ENCODE assay signal across 8 cellular contexts in the genomic region with DNA sequence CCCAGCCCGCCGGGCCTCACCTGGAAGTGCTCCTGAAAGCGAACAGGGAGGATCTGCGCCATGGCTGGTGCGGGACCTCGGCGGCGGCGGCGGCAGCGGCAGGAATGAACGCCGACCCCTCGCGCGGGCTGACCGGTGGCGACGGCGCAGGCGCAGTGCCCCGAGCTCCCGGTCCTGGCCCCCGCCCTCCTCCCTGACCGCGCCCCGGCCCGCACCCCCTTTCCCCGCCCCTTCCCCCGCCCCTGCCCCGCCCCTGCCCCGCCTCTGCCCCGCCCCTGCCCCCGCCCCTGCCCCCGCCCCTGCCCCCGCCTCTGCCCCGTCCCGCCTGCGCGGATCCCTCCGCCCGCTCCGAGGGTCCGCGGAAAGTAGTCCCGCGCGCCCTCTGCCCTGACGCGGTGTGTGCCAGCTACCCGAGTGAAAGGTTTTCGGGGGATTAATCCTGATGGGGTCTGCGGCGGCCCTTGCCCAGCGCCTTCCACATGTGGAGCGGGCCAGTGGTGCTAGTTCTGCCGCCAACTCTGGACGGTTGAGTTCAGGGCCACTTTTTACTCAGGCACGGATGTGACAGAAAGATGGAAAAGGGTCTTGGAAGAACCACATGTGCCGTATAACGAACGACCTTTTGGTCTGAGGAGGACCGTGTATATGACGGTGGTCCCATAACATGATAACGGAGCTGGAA.
DNase-seq lines count a peak whose midpoint lies in the region; ATAC-seq, FAIRE-seq and TF ChIP-seq lines count a peak whose summit lies in the region.

Gene CLTCL1, minus strand, starts transcription at position 140 of the 682 bp plus-strand sequence. Its CDS starts 78 bp downstream, at position 62.

- DNase-seq in NCI-H187 (lab: John Stamatoyannopoulos, UW) = peak; percentile 39 to 67
- no peak for DNase-seq in NCI-H187 treated with DMSO at 0.1 percent for 48 hours (lab: John Stamatoyannopoulos, UW)
- peak; percentile 40 for DNase-seq in RCC 7860 (ENCODE audit: low spot score)
- peak; percentile 65 for DNase-seq in activated T-helper 9 cell treated with anti-CD3 and anti-CD28 coated beads, Interleukin-2, amount 50 U/mL, for 16 hours (ENCODE audit: low read depth)
- DNase-seq in fibroblast of the conjunctiva (ENCODE audit: low read depth) = peak; percentile 49
- DNase-seq in stimulated activated naive CD4-positive, alpha-beta T cell treated with Interleukin-2 at 50 U/mL for 16 hours (lab: John Stamatoyannopoulos, UW) = peak; percentile 66

- H3K36me3 Mint-ChIP-seq in nephron (ENCODE audit: low read depth) = no peaks in the 10 kb centered on the region

- H3K9me3 Mint-ChIP-seq in nephron = no peaks in the 10 kb centered on the region

- peak within 1 kb of the TSS; percentile 77 to 89 (median 88) for H3K27ac Mint-ChIP-seq in nephron

- ATAC-seq in HG03432 (IDR thresholded peaks at IDR 0.05; ENCODE audit: unreplicated experiment) = peak; percentile 59

- peak within 1 kb of the TSS; percentile 97 to 99 (median 97) for H3K4me3 Mint-ChIP-seq in nephron

- TF ChIP-seq CTCF in nephron (IDR thresholded peaks at IDR 0.05; ENCODE audit: unreplicated experiment in 3 of 3) = no peak

- FAIRE-seq in RCC 7860 (lab: Jason Lieb, UNC) = no peak

- peaks cover 51% of the 10 kb centered on the region for H3K4me1 Mint-ChIP-seq in nephron

- peaks cover 15% of the 10 kb centered on the region for H3K27me3 Mint-ChIP-seq in nephron (ENCODE audit: low read depth)
